ENCODE assay signal across 8 cellular contexts in the genomic region with DNA sequence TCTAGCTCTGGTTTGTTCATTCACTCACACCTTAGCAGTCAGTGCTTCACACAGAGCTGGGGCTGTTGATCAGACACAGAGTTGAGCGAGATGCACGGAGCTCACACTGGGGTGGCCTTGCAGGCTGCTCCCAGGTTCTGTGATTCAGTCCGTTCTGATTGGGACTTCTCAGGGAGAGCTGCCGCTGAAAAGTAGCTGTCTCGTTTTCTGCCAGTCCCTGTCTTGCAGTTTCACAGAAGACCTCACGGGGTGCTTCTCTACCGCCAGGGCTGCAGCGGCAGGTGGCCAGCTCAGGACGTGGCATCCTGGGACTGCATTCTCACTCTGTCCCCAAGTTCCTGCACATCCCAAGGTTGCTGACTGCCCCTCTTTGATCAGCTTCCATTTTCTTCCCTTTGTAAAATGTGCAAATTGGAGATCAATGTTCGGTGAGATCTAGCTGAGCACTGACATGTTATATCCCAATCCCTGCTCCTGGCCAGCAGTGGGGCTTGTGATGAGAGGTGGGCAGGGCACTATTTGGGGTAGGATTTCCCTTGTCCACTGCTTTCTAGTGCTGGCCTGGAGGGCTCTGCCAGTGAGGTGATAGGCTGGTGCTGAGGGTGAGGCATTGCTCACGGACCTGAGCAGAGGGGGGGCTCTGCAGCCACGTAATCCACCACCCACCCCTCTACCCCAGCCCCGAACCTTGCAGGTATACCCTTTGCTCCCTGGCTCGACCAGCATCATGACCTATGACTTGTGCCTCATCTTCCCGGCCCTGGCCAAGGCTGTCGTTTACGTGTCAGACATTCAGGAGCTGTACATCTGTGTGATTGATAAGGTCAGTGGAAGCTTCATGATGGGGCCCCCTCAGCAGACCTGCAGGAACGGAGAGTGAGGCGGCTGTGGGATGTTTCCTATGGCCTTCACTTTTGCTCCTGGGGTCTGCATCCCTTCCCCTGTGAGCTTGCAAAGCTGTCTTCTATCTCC. TPM values are rescaled to one million over a fixed set of nuclear protein-coding genes. Genes with fewer than 3 reads are reported as not detected.
DNase-seq lines count a peak whose midpoint lies in the region; ATAC-seq, FAIRE-seq and TF ChIP-seq lines count a peak whose summit lies in the region.
"Had no signal": no experiment of that assay in that cellular context is flagged by ENCODE, and none has a peak within 500 bp of the region (broad histone marks: within the 10 kb centered on the region; RNA-seq: fewer than 3 reads in every experiment).

No MANE protein-coding gene starts in this region.

- H2AK5ac ChIP-seq in neuronal stem cell (ENCODE audit: low read depth, low read length), result no peak overlapping the region

- H4K91ac ChIP-seq in neuronal stem cell (ENCODE audit: low read depth, low read length, poor library complexity), result no peak overlapping the region

- H2AFZ ChIP-seq in neuronal stem cell (ENCODE audit: low read length), result peak overlapping the region; percentile 48

- peaks cover 0 to 4% of the 10 kb centered on the region in 2 donors for H3K4me1 ChIP-seq in neuronal stem cell (ENCODE audit: control insufficient read depth in 2 of 2, insufficient read depth in 1 of 2, low read depth in 1 of 2, low read length in 2 of 2)

- no peak overlapping the region for H2BK5ac ChIP-seq in neuronal stem cell (ENCODE audit: low read length)

- H3K27me3 ChIP-seq in bronchial epithelial cell (ENCODE audit: control insufficient read depth, insufficient read depth, low read length) (peaks cover 7% of the 10 kb centered on the region), neuronal stem cell (ENCODE audit: control insufficient read depth in 3 of 3, insufficient read depth in 3 of 3, low read depth in 1 of 3, low read length in 3 of 3) (peaks cover 0 to 42% (median 4%) of the 10 kb centered on the region in 3 experiments)

- H3K4me3 ChIP-seq in NB4 (ENCODE audit: low read depth, low read length) (no peak overlapping the region), bronchial epithelial cell (ENCODE audit: low read depth, low read length) (no peak overlapping the region), neuronal stem cell (ENCODE audit: low read length in 2 of 2) (no peak overlapping the region)

- peak overlapping the region; percentile 24 for H2BK120ac ChIP-seq in neuronal stem cell (ENCODE audit: low read depth, low read length)

- no peak overlapping the region for H3K27ac ChIP-seq in neuronal stem cell (replicated peaks; ENCODE audit: low read length)

- no peak overlapping the region for H3K9ac ChIP-seq in neuronal stem cell (ENCODE audit: low read depth, low read length, poor library complexity)

- peak overlapping the region; percentile 22 for H3K18ac ChIP-seq in neuronal stem cell (ENCODE audit: low read length)

- H3K4ac ChIP-seq in neuronal stem cell (ENCODE audit: low read length), result no peak overlapping the region

- no CpG with 5 or more reads among the region's 19 CpGs for WGBS in neuronal stem cell (ENCODE audit: extremely low coverage in 2 of 2, insufficient read length in 2 of 2, insufficient replicate concordance in 1 of 2), 2 donors

- H4K8ac ChIP-seq in neuronal stem cell (ENCODE audit: low read depth, low read length), result no peak overlapping the region

- peak; percentile 25; the same call in 1 of the 3 replicates for TF ChIP-seq CTCF in GM12872 (IDR thresholded peaks at IDR 0.05; ENCODE audit: insufficient read depth, low read depth, low read length)
- TF ChIP-seq CTCF in NB4 (IDR thresholded peaks at IDR 0.05; ENCODE audit: low read depth, low read length), result no peak
- peak; percentile 51 for TF ChIP-seq CTCF in bronchial epithelial cell (IDR thresholded peaks at IDR 0.05; ENCODE audit: insufficient read depth, low read length, severe bottlenecking)

- FAIRE-seq in bronchial epithelial cell (lab: Jason Lieb, UNC), result peak; percentile 70
- FAIRE-seq: endometrium had no signal

- no peak overlapping the region for H3K14ac ChIP-seq in neuronal stem cell (ENCODE audit: low read length)

- no peak overlapping the region for H2BK15ac ChIP-seq in neuronal stem cell (ENCODE audit: low read length)

- peaks cover 2 to 11% of the 10 kb centered on the region in 2 donors for H3K9me3 ChIP-seq in neuronal stem cell (replicated peaks in 1 of 2; ENCODE audit: control insufficient read depth in 2 of 2, insufficient read depth in 1 of 2, low read depth in 1 of 2, low read length in 2 of 2)

- H3K4me2 ChIP-seq in neuronal stem cell (ENCODE audit: insufficient read depth, low read length, poor library complexity, severe bottlenecking), result no peak overlapping the region

- peak; percentile 16 for DNase-seq in NB4 (ENCODE audit: low read depth)
- DNase-seq in bronchial epithelial cell (ENCODE audit: low read depth), result no peak
- DNase-seq in neuronal stem cell (ENCODE audit: low spot score), result no peak
- no peak for DNase-seq in stimulated activated CD8-positive, alpha-beta memory T cell treated with anti-CD3 and anti-CD28 coated beads, Interleukin-4, amount 100 ng/mL, for 48 hours
- DNase-seq in activated T-cell treated with anti-CD3 and anti-CD28 coated beads, Interleukin-2, amount 50 U/mL, for 1 hour, result no peak

- TF ChIP-seq POLR2A in NB4 (IDR thresholded peaks at IDR 0.05; ENCODE audit: extremely low read depth, insufficient read length), result no peak

- H3K79me1 ChIP-seq in neuronal stem cell (ENCODE audit: low read depth, low read length), result no peaks in the 10 kb centered on the region

- H3K23ac ChIP-seq in neuronal stem cell (ENCODE audit: low read depth, low read length, poor library complexity), result no peak overlapping the region

- H3K36me3 ChIP-seq in bronchial epithelial cell (ENCODE audit: control insufficient read depth, insufficient read depth, low read length), result no peaks in the 10 kb centered on the region
- H3K36me3 ChIP-seq in neuronal stem cell (replicated peaks in 1 of 2; ENCODE audit: control insufficient read depth in 2 of 2, insufficient read depth in 2 of 2, low read length in 2 of 2), result no peaks in the 10 kb centered on the region

- ATAC-seq in HG02870 (IDR thresholded peaks at IDR 0.05; ENCODE audit: unreplicated experiment), result no peak

- H2BK12ac ChIP-seq in neuronal stem cell (ENCODE audit: low read length), result no peak overlapping the region

RNA-seq across cellular contexts. Expression of a gene that starts 5.3 kb away (rescaled TPM):
- 9.9 and 10.3 TPM in 2 replicates for total RNA-seq in bronchial epithelial cell
- polyA plus RNA-seq in neuronal stem cell (2013, experiment 1 of 2), result 12.6 TPM
- 12.6 TPM for polyA plus RNA-seq in neuronal stem cell (2013, experiment 2 of 2)

RNA-seq across cellular contexts. Expression of a gene that starts 43.8 kb away (rescaled TPM):
- 25.5 and 36.6 TPM in 2 replicates for total RNA-seq in bronchial epithelial cell
- 38.4 TPM for polyA plus RNA-seq in neuronal stem cell (2013, experiment 1 of 2)
- 38.2 TPM for polyA plus RNA-seq in neuronal stem cell (2013, experiment 2 of 2)
